ENCODE assay signal across 19 cellular contexts in the genomic region with DNA sequence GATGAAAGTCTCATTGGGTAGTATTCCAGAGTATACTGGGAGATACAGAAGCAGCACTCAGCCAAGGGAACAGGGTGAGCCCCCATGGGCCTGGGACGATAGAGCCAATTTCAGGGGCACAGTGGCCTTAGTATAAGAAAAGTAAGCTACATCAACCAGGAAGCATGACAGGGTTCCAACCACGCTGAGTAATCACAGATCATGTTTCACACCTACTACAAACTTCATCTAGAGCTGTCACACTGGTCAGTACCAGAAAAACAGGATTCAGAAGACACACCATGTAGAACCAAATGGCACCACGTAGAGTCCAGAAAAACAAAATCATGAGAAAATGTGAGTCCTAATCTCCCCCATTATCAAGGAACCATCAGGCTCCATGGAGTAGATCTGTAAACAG.
A peak's percentile ranks its signal among the peaks of the same experiment; 100 is the strongest.
DNase-seq lines count a peak whose midpoint lies in the region; ATAC-seq, FAIRE-seq and TF ChIP-seq lines count a peak whose summit lies in the region.
"Had no signal": no experiment of that assay in that cellular context is flagged by ENCODE, and none has a peak within 500 bp of the region (broad histone marks: within the 10 kb centered on the region; RNA-seq: fewer than 3 reads in every experiment).

No MANE protein-coding gene starts in this region.

- TF ChIP-seq EP300 in esophagus muscularis mucosa (IDR thresholded peaks at IDR 0.05): no peak
- TF ChIP-seq EP300 in gastroesophageal sphincter (IDR thresholded peaks at IDR 0.05): no peak

- H3K27me3 ChIP-seq in astrocyte (ENCODE audit: insufficient read depth, low read length): no peaks in the 10 kb centered on the region
- no peaks in the 10 kb centered on the region for H3K27me3 ChIP-seq in esophagus muscularis mucosa
- no peaks in the 10 kb centered on the region for H3K27me3 ChIP-seq in gastroesophageal sphincter
- no peaks in the 10 kb centered on the region for H3K27me3 ChIP-seq in naive thymus-derived CD4-positive, alpha-beta T cell (ENCODE audit: control insufficient read depth in 2 of 2, insufficient read depth in 2 of 2, low read length in 2 of 2)
- H3K27me3 ChIP-seq: left lung, sigmoid colon had no signal

- no peaks in the 10 kb centered on the region for H4K20me1 ChIP-seq in astrocyte (ENCODE audit: insufficient read depth, low read length)

- H3K27ac ChIP-seq in astrocyte (ENCODE audit: low read depth, low read length): no peak overlapping the region
- H3K27ac ChIP-seq in esophagus muscularis mucosa (replicated peaks in 1 of 4): no peak overlapping the region
- no peak overlapping the region for H3K27ac ChIP-seq in gastroesophageal sphincter
- no peak overlapping the region for H3K27ac ChIP-seq in naive thymus-derived CD4-positive, alpha-beta T cell (ENCODE audit: low read depth, low read length)
- H3K27ac ChIP-seq: left lung, sigmoid colon had no signal

- H3K9me3 Mint-ChIP-seq in Calu3 (ENCODE audit: low read depth, unreplicated experiment) (no peaks in the 10 kb centered on the region), astrocyte (ENCODE audit: unreplicated experiment) (no peaks in the 10 kb centered on the region)
- peaks cover 0 to 6% (median 0%) of the 10 kb centered on the region in 11 donors for H3K9me3 Mint-ChIP-seq in naive thymus-derived CD4-positive, alpha-beta T cell
- H3K9me3 Mint-ChIP-seq: activated CD4-positive, alpha-beta memory T cell treated with anti-CD3 and anti-CD28 coated beads for 36 hours; activated naive CD4-positive, alpha-beta T cell treated with anti-CD3 and anti-CD28 coated beads, Interleukin-2, amount 50 U/mL, for 24 hours had no signal

- ATAC-seq in gastroesophageal sphincter (no peak), HG02623 (IDR thresholded peaks at IDR 0.05; ENCODE audit: unreplicated experiment) (no peak)
- no peak for ATAC-seq in naive thymus-derived CD4-positive, alpha-beta T cell
- ATAC-seq: left lung had no signal

- 51% methylated on average over 3 of the region's 3 CpGs for whole genome bisulfite sequencing in esophagus muscularis mucosa
- 50 to 79% methylated on average over 2 to 3 of the region's 3 CpGs for WGBS in gastroesophageal sphincter (ENCODE audit: low coverage in 1 of 2), 2 donors

- no peak overlapping the region for H3K9ac ChIP-seq in astrocyte (ENCODE audit: low read length)

- no peaks in the 10 kb centered on the region for H3K27me3 Mint-ChIP-seq in Calu3 (ENCODE audit: unreplicated experiment)
- no peaks in the 10 kb centered on the region for H3K27me3 Mint-ChIP-seq in astrocyte (ENCODE audit: low read depth, unreplicated experiment)
- no peaks in the 10 kb centered on the region for H3K27me3 Mint-ChIP-seq in naive thymus-derived CD4-positive, alpha-beta T cell
- H3K27me3 Mint-ChIP-seq: activated CD4-positive, alpha-beta memory T cell treated with anti-CD3 and anti-CD28 coated beads for 36 hours; activated naive CD4-positive, alpha-beta T cell treated with anti-CD3 and anti-CD28 coated beads, Interleukin-2, amount 50 U/mL, for 24 hours had no signal

- H3K4me1 ChIP-seq in astrocyte (ENCODE audit: insufficient read depth, low read length) (no peaks in the 10 kb centered on the region), esophagus muscularis mucosa (no peaks in the 10 kb centered on the region), gastroesophageal sphincter (no peaks in the 10 kb centered on the region)
- H3K4me1 ChIP-seq in naive thymus-derived CD4-positive, alpha-beta T cell (ENCODE audit: control insufficient read depth in 2 of 2, insufficient read depth in 2 of 2, low read length in 2 of 2): no peaks in the 10 kb centered on the region
- H3K4me1 ChIP-seq: left lung, sigmoid colon had no signal

- TF ChIP-seq CTCF in Calu3 (IDR thresholded peaks at IDR 0.05; ENCODE audit: unreplicated experiment) (no peak), LNCaP clone FGC (IDR thresholded peaks at IDR 0.05; ENCODE audit: control insufficient read depth, extremely low read depth, insufficient read depth) (no peak), astrocyte (IDR thresholded peaks at IDR 0.05; ENCODE audit: insufficient read depth, low read depth, low read length) (no peak), esophagus muscularis mucosa (IDR thresholded peaks at IDR 0.05) (no peak), gastroesophageal sphincter (IDR thresholded peaks at IDR 0.05) (no peak)

- H3K27ac Mint-ChIP-seq in Calu3 (ENCODE audit: unreplicated experiment) (no peak overlapping the region), astrocyte (ENCODE audit: unreplicated experiment) (no peak overlapping the region)
- no peak overlapping the region for H3K27ac Mint-ChIP-seq in naive thymus-derived CD4-positive, alpha-beta T cell
- H3K27ac Mint-ChIP-seq: activated CD4-positive, alpha-beta memory T cell treated with anti-CD3 and anti-CD28 coated beads for 36 hours; activated naive CD4-positive, alpha-beta T cell treated with anti-CD3 and anti-CD28 coated beads, Interleukin-2, amount 50 U/mL, for 24 hours had no signal

- H3K4me3 ChIP-seq in LNCaP clone FGC (ENCODE audit: low read depth, low read length) (no peak overlapping the region), astrocyte (ENCODE audit: insufficient read depth, low read depth, low read length) (no peak overlapping the region), esophagus muscularis mucosa (no peak overlapping the region), gastroesophageal sphincter (no peak overlapping the region)
- no peak overlapping the region for H3K4me3 ChIP-seq in naive thymus-derived CD4-positive, alpha-beta T cell (ENCODE audit: low read length)
- H3K4me3 ChIP-seq: left lung, sigmoid colon had no signal

- peak; percentile 11 for DNase-seq in Calu3
- DNase-seq in LNCaP clone FGC (ENCODE audit: low read depth): peak; percentile 66
- DNase-seq in astrocyte (ENCODE audit: low read depth): peak; percentile 31
- DNase-seq in iris pigment epithelial cell (ENCODE audit: low read depth): peak; percentile 14
- DNase-seq in esophagus muscularis mucosa (ENCODE audit: extremely low spot score): no peak
- DNase-seq in naive thymus-derived CD4-positive, alpha-beta T cell: no peak
- DNase-seq: activated CD4-positive, alpha-beta memory T cell treated with anti-CD3 and anti-CD28 coated beads for 36 hours; activated T-cell treated with anti-CD3 and anti-CD28 coated beads, Interleukin-2, amount 50 U/mL, for 48 hours; effector CD8-positive, alpha-beta T cell; IMR-90; left lung; NCI-H1105; Right ventricle myocardium superior; sigmoid colon; stimulated activated CD4-positive, alpha-beta T cell treated with anti-CD3 and anti-CD28 coated beads, Interleukin-2, amount 100 ng/mL, for 24 hours; T-helper 1 cell had no signal

- BruUV-seq in Calu3 (replicated peaks; lab: Mats Ljungman, UMichigan): no TSS peak

- H3K79me2 ChIP-seq in astrocyte (ENCODE audit: insufficient read depth, low read length): no peaks in the 10 kb centered on the region

- no peak for FAIRE-seq in astrocyte (lab: Jason Lieb, UNC)

- no peak overlapping the region for H2AFZ ChIP-seq in astrocyte (ENCODE audit: low read depth, low read length)

- POLR2A ChIA-PET in naive thymus-derived CD4-positive, alpha-beta T cell (lab: Charles Lee): no interaction called here

- no peak for TF ChIP-seq POLR2A in esophagus muscularis mucosa (IDR thresholded peaks at IDR 0.05; ENCODE audit: low read depth)
- no peak for TF ChIP-seq POLR2A in gastroesophageal sphincter (IDR thresholded peaks at IDR 0.05)

- H3K4me1 Mint-ChIP-seq in Calu3 (ENCODE audit: low read depth, unreplicated experiment) (no peaks in the 10 kb centered on the region), astrocyte (ENCODE audit: low read depth, unreplicated experiment) (peaks cover 3% of the 10 kb centered on the region)
- no peaks in the 10 kb centered on the region for H3K4me1 Mint-ChIP-seq in naive thymus-derived CD4-positive, alpha-beta T cell
- H3K4me1 Mint-ChIP-seq: activated naive CD4-positive, alpha-beta T cell treated with anti-CD3 and anti-CD28 coated beads, Interleukin-2, amount 50 U/mL, for 24 hours had no signal

- H3K36me3 Mint-ChIP-seq in Calu3 (ENCODE audit: insufficient read depth, unreplicated experiment): no peaks in the 10 kb centered on the region
- no peaks in the 10 kb centered on the region for H3K36me3 Mint-ChIP-seq in astrocyte (ENCODE audit: low read depth, unreplicated experiment)
- no peaks in the 10 kb centered on the region for H3K36me3 Mint-ChIP-seq in naive thymus-derived CD4-positive, alpha-beta T cell
- H3K36me3 Mint-ChIP-seq: activated CD4-positive, alpha-beta memory T cell treated with anti-CD3 and anti-CD28 coated beads for 36 hours; activated naive CD4-positive, alpha-beta T cell treated with anti-CD3 and anti-CD28 coated beads, Interleukin-2, amount 50 U/mL, for 24 hours had no signal

- no peaks in the 10 kb centered on the region for H3K9me3 ChIP-seq in astrocyte (ENCODE audit: insufficient read depth, low read depth, low read length)
- no peaks in the 10 kb centered on the region for H3K9me3 ChIP-seq in esophagus muscularis mucosa
- no peaks in the 10 kb centered on the region for H3K9me3 ChIP-seq in gastroesophageal sphincter
- no peaks in the 10 kb centered on the region for H3K9me3 ChIP-seq in naive thymus-derived CD4-positive, alpha-beta T cell (ENCODE audit: control insufficient read depth in 2 of 3, low read length in 3 of 3)
- H3K9me3 ChIP-seq: left lung, sigmoid colon had no signal

- intact Hi-C loops in Calu3 (cut with micrococcal nuclease; ENCODE audit: unreplicated experiment): no loop called here
- intact Hi-C loops in esophagus muscularis mucosa (cut with DNase I): no loop called here
- intact Hi-C loops in naive thymus-derived CD4-positive, alpha-beta T cell (cut with micrococcal nuclease): no loop called here

- H3K4me3 Mint-ChIP-seq in Calu3 (ENCODE audit: low read depth, unreplicated experiment) (no peak overlapping the region), astrocyte (ENCODE audit: unreplicated experiment) (no peak overlapping the region)
- H3K4me3 Mint-ChIP-seq in naive thymus-derived CD4-positive, alpha-beta T cell: no peak overlapping the region
- H3K4me3 Mint-ChIP-seq: activated CD4-positive, alpha-beta memory T cell treated with anti-CD3 and anti-CD28 coated beads for 36 hours; activated naive CD4-positive, alpha-beta T cell treated with anti-CD3 and anti-CD28 coated beads, Interleukin-2, amount 50 U/mL, for 24 hours had no signal

- CTCF ChIA-PET in Calu3 (lab: Charles Lee): interaction anchor here (0.6 kb wide), 1 partner anchor 100 kb away, joined by 4 read pairs; no protein-coding TSS in a partner anchor
- CTCF ChIA-PET in naive thymus-derived CD4-positive, alpha-beta T cell (lab: Charles Lee): no interaction called here

- no peaks in the 10 kb centered on the region for H3K36me3 ChIP-seq in astrocyte (ENCODE audit: insufficient read depth, low read length)
- H3K36me3 ChIP-seq in esophagus muscularis mucosa: no peaks in the 10 kb centered on the region
- no peaks in the 10 kb centered on the region for H3K36me3 ChIP-seq in gastroesophageal sphincter
- H3K36me3 ChIP-seq in naive thymus-derived CD4-positive, alpha-beta T cell (ENCODE audit: control insufficient read depth in 2 of 3, insufficient read depth in 3 of 3, low read length in 3 of 3): no peaks in the 10 kb centered on the region
- H3K36me3 ChIP-seq: left lung, sigmoid colon had no signal

- no peak overlapping the region for H3K4me2 ChIP-seq in astrocyte (ENCODE audit: low read length)

Comparison
In these comparisons a context has a peak if more than half of its experiments do, and no peak if none do; other contexts are left out.
1. DNase-seq: peak in Calu3 (single experiment), LNCaP clone FGC (single experiment), astrocyte (single experiment) and iris pigment epithelial cell (single experiment); none in esophagus muscularis mucosa (single experiment) and naive thymus-derived CD4-positive, alpha-beta T cell (0 of 9).